ENCODE assay signal across 29 cellular contexts in genomic region chr11:31598454-31598853, GRCh38.
"Had no signal": no experiment of that assay in that cellular context is flagged by ENCODE, and none has a peak within 500 bp of the region (broad histone marks: within the 10 kb centered on the region; RNA-seq: fewer than 3 reads in every experiment).

No MANE protein-coding gene starts in this region.

- H3K36me3 ChIP-seq: colonic mucosa had no signal

- H3K4me3 Mint-ChIP-seq: dendritic cell treated with granulocyte-macrophage colony-stimulating factor and Interleukin-4, amounts not matched to agents 40 ng/mL and 50 ng/mL, for 4 days; effector memory CD8-positive, alpha-beta T cell; endodermal cell had no signal

- FAIRE-seq: colon, endometrium, endothelial cell of umbilical vein, frontal cortex had no signal

- H3K4me3 ChIP-seq: colonic mucosa, coronary artery, dorsolateral prefrontal cortex, esophagus muscularis mucosa, esophagus squamous epithelium, gastrocnemius medialis, gastroesophageal sphincter, heart left ventricle, heart right ventricle had no signal

- H3K27ac ChIP-seq: colonic mucosa, coronary artery, dorsolateral prefrontal cortex, epithelial cell of prostate, esophagus muscularis mucosa, esophagus squamous epithelium, foreskin keratinocyte, gastrocnemius medialis, gastroesophageal sphincter, heart left ventricle, heart right ventricle had no signal

- H3K9me3 ChIP-seq: colonic mucosa, esophagus muscularis mucosa, esophagus squamous epithelium, gastrocnemius medialis, gastroesophageal sphincter, heart left ventricle, heart right ventricle had no signal

- ATAC-seq: effector memory CD8-positive, alpha-beta T cell; esophagus mucosa; foreskin keratinocyte; gastrocnemius medialis; gastroesophageal sphincter; heart left ventricle; heart right ventricle had no signal

- H3K9me3 Mint-ChIP-seq: effector memory CD8-positive, alpha-beta T cell had no signal

- DNase-seq: colonic mucosa; cortex of kidney; dermis blood vessel endothelial cell; dorsolateral prefrontal cortex; effector CD4-positive, alpha-beta T cell; effector CD8-positive, alpha-beta T cell; effector memory CD4-positive, alpha-beta T cell; effector memory CD8-positive, alpha-beta T cell; endodermal cell; erythroblast; esophagus squamous epithelium; foreskin fibroblast; foreskin keratinocyte; foreskin melanocyte; gastrocnemius medialis; glutamatergic neuron; head of caudate nucleus; heart left ventricle; heart right ventricle had no signal

- H3K27me3 ChIP-seq: colonic mucosa, dorsolateral prefrontal cortex, esophagus muscularis mucosa, esophagus squamous epithelium, foreskin keratinocyte, gastrocnemius medialis, gastroesophageal sphincter, heart left ventricle, heart right ventricle had no signal

- H3K27ac Mint-ChIP-seq: dendritic cell treated with granulocyte-macrophage colony-stimulating factor and Interleukin-4, amounts not matched to agents 40 ng/mL and 50 ng/mL, for 4 days; effector memory CD8-positive, alpha-beta T cell; endodermal cell had no signal

- H3K4me1 ChIP-seq: colonic mucosa, esophagus muscularis mucosa, esophagus squamous epithelium, foreskin keratinocyte, gastrocnemius medialis, gastroesophageal sphincter, heart left ventricle, heart right ventricle had no signal

- H3K27me3 Mint-ChIP-seq: dendritic cell treated with granulocyte-macrophage colony-stimulating factor and Interleukin-4, amounts not matched to agents 40 ng/mL and 50 ng/mL, for 4 days; effector memory CD8-positive, alpha-beta T cell had no signal
